Comparison of ENCODE assay signal across 14 cellular contexts in the genomic region with DNA sequence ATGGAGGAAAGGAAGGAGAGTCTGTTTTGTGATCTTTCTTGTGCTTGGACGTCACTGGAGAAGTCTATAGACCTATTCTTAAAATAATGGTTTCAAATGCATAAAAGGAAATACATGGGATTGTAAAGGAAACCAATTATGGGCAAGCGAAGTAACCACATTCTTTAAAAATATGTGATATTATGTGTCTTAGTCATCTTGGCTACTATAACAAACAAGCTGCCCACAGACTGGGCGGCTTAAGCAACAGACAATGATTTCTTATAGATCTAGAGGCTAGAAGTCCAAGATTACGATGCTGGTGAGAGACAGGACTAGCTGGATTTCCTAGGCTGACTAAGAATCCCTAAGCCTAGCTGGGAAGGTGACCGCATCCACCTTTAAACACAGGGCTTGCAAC. TPM values are rescaled to one million over a fixed set of nuclear protein-coding genes. Genes with fewer than 3 reads are reported as not detected.
A peak's percentile ranks its signal among the peaks of the same experiment; 100 is the strongest.
DNase-seq lines count a peak whose midpoint lies in the region; ATAC-seq and TF ChIP-seq lines count a peak whose summit lies in the region.
"Had no signal": no experiment of that assay in that cellular context is flagged by ENCODE, and none has a peak within 500 bp of the region (broad histone marks: within the 10 kb centered on the region; RNA-seq: fewer than 3 reads in every experiment).

No MANE protein-coding gene starts in this region.

- no peak for ATAC-seq in GM21723 (IDR thresholded peaks at IDR 0.05; ENCODE audit: unreplicated experiment)
- ATAC-seq: pancreas had no signal

- peaks cover 2% of the 10 kb centered on the region for H3K27me3 Mint-ChIP-seq in activated T-helper 1 cell treated with anti-CD3 and anti-CD28 coated beads, Interleukin-12 subunit alpha, Interleukin-12 subunit beta, Interleukin-2, Interleukin-4 antibody, amounts not matched to agents 30 ng/mL and 10 ng/mL and 1 ng/mL, durations not matched to agents 14 hours and 24 hours and 36 hours (ENCODE audit: insufficient read depth)
- H3K27me3 Mint-ChIP-seq in immature natural killer cell (ENCODE audit: low read depth in 3 of 3) = peaks cover 0 to 16% (median 2%) of the 10 kb centered on the region in 3 donors

- CTCF ChIA-PET in AG04449 (lab: Yijun Ruan, JAX) = interaction anchor here (0.8 to 15.7 kb wide), 13 partner anchors 9 to 256 kb away, joined by 3 to 530 read pairs (median 6); partner anchors contain the start of gene RNF182

- H3K4me1 Mint-ChIP-seq in activated T-helper 1 cell treated with anti-CD3 and anti-CD28 coated beads, Interleukin-12 subunit alpha, Interleukin-12 subunit beta, Interleukin-2, Interleukin-4 antibody, amounts not matched to agents 30 ng/mL and 10 ng/mL and 1 ng/mL, durations not matched to agents 14 hours and 24 hours and 36 hours (ENCODE audit: low read depth) = peaks cover 35% of the 10 kb centered on the region
- peaks cover 0 to 12% of the 10 kb centered on the region in 2 donors for H3K4me1 Mint-ChIP-seq in immature natural killer cell

- TF ChIP-seq CTCF in AG04449 (IDR thresholded peaks at IDR 0.05; ENCODE audit: insufficient read depth, low read length, missing control alignments) = no peak
- TF ChIP-seq CTCF in foreskin fibroblast (IDR thresholded peaks at IDR 0.05; ENCODE audit: low read depth, low read length) = no peak

- intact Hi-C loops in activated T-helper 1 cell treated with anti-CD3 and anti-CD28 coated beads, Interleukin-12 subunit alpha, Interleukin-12 subunit beta, Interleukin-2, Interleukin-4 antibody, amounts not matched to agents 30 ng/mL and 10 ng/mL and 1 ng/mL, durations not matched to agents 14 hours and 24 hours and 36 hours (cut with micrococcal nuclease) = loop anchor here (1.0 to 10.0 kb wide), 4 partner anchors 42 to 1557 kb away; partner anchors contain the start of genes MCUR1 and NOL7

- H3K27ac Mint-ChIP-seq in activated T-helper 1 cell treated with anti-CD3 and anti-CD28 coated beads, Interleukin-12 subunit alpha, Interleukin-12 subunit beta, Interleukin-2, Interleukin-4 antibody, amounts not matched to agents 30 ng/mL and 10 ng/mL and 1 ng/mL, durations not matched to agents 14 hours and 24 hours and 36 hours = peak overlapping the region; percentile 37
- H3K27ac Mint-ChIP-seq in immature natural killer cell = no peak overlapping the region
- H3K27ac Mint-ChIP-seq: CD14-positive monocyte had no signal

- H3K4me3 Mint-ChIP-seq in activated T-helper 1 cell treated with anti-CD3 and anti-CD28 coated beads, Interleukin-12 subunit alpha, Interleukin-12 subunit beta, Interleukin-2, Interleukin-4 antibody, amounts not matched to agents 30 ng/mL and 10 ng/mL and 1 ng/mL, durations not matched to agents 14 hours and 24 hours and 36 hours = peak overlapping the region; percentile 2
- H3K4me3 Mint-ChIP-seq in immature natural killer cell = no peak overlapping the region
- H3K4me3 Mint-ChIP-seq: CD14-positive monocyte had no signal

- H3K9me3 Mint-ChIP-seq in activated T-helper 1 cell treated with anti-CD3 and anti-CD28 coated beads, Interleukin-12 subunit alpha, Interleukin-12 subunit beta, Interleukin-2, Interleukin-4 antibody, amounts not matched to agents 30 ng/mL and 10 ng/mL and 1 ng/mL, durations not matched to agents 14 hours and 24 hours and 36 hours = no peaks in the 10 kb centered on the region
- H3K9me3 Mint-ChIP-seq in immature natural killer cell = no peaks in the 10 kb centered on the region
- H3K9me3 Mint-ChIP-seq: CD14-positive monocyte had no signal

- DNase-seq in AG04449 (ENCODE audit: low read depth, low spot score) (peak; percentile 81), HCEC 1CT (peak; percentile 76), foreskin fibroblast (peak; percentile 61 to 73), NCI-H1930 (lab: John Stamatoyannopoulos, UW) (no peak), middle frontal gyrus (ENCODE audit: extremely low spot score, low spot score) (no peak), immature natural killer cell (no peak)
- no peak for DNase-seq in activated T-helper 1 cell treated with anti-CD3 and anti-CD28 coated beads, Interleukin-12 subunit alpha, Interleukin-12 subunit beta, Interleukin-2, Interleukin-4 antibody, amounts not matched to agents 30 ng/mL and 10 ng/mL and 1 ng/mL, durations not matched to agents 14 hours and 24 hours and 36 hours (ENCODE audit: low spot score)
- DNase-seq: activated CD4-positive, alpha-beta T cell treated with anti-CD3 and anti-CD28 coated beads, Interleukin-2, amount 50 U/mL, for 48 hours; NCI-H510A treated with DMSO at 0.1 percent for 48 hours; pancreas; stimulated activated CD4-positive, alpha-beta T cell treated with anti-CD3 and anti-CD28 coated beads, Interleukin-1b, Interleukin-23, amount 100 ng/mL, for 48 hours had no signal

- no peaks in the 10 kb centered on the region for H3K36me3 Mint-ChIP-seq in activated T-helper 1 cell treated with anti-CD3 and anti-CD28 coated beads, Interleukin-12 subunit alpha, Interleukin-12 subunit beta, Interleukin-2, Interleukin-4 antibody, amounts not matched to agents 30 ng/mL and 10 ng/mL and 1 ng/mL, durations not matched to agents 14 hours and 24 hours and 36 hours (ENCODE audit: low read depth)
- H3K36me3 Mint-ChIP-seq in immature natural killer cell = no peaks in the 10 kb centered on the region
- H3K36me3 Mint-ChIP-seq: CD14-positive monocyte had no signal

- POLR2A ChIA-PET in AG04449 (lab: Yijun Ruan, JAX) = interaction anchor here (1.0 to 1.1 kb wide), 2 partner anchors 144 to 161 kb away, joined by 3 to 4 read pairs; partner anchors contain the start of gene RNF182

- H3K4me3 ChIP-seq in AG04449 (ENCODE audit: low read depth, low read length) = no peak overlapping the region
- no peak overlapping the region for H3K4me3 ChIP-seq in foreskin fibroblast (ENCODE audit: low read depth in 1 of 2, low read length in 2 of 2)
- H3K4me3 ChIP-seq: pancreas, SK-N-MC had no signal

RNA-seq across cellular contexts. Expression of gene CD83, which starts 49.4 kb away (rescaled TPM):
- total RNA-seq in activated T-helper 1 cell treated with anti-CD3 and anti-CD28 coated beads, Interleukin-12 subunit alpha, Interleukin-12 subunit beta, Interleukin-2, Interleukin-4 antibody, amounts not matched to agents 30 ng/mL and 10 ng/mL and 1 ng/mL, durations not matched to agents 14 hours and 24 hours and 36 hours = 101 and 107 TPM in 2 replicates
- polyA plus RNA-seq in immature natural killer cell = 10 to 100 TPM in 1 of 3 donors, 1 to 10 TPM in 2; 3.3 to 11.8 (median 5.0) TPM

Comparison
In these comparisons a context has a peak if more than half of its experiments do, and no peak if none do; other contexts are left out.
1. DNase-seq: peak in AG04449 (single experiment), HCEC 1CT (single experiment) and foreskin fibroblast (2 of 2); none in activated T-helper 1 cell treated with anti-CD3 and anti-CD28 coated beads, Interleukin-12 subunit alpha, Interleukin-12 subunit beta, Interleukin-2, Interleukin-4 antibody, amounts not matched to agents 30 ng/mL and 10 ng/mL and 1 ng/mL, durations not matched to agents 14 hours and 24 hours and 36 hours (single experiment), NCI-H1930 (0 of 2), middle frontal gyrus (single experiment) and immature natural killer cell (0 of 3).